In the genomic region with DNA sequence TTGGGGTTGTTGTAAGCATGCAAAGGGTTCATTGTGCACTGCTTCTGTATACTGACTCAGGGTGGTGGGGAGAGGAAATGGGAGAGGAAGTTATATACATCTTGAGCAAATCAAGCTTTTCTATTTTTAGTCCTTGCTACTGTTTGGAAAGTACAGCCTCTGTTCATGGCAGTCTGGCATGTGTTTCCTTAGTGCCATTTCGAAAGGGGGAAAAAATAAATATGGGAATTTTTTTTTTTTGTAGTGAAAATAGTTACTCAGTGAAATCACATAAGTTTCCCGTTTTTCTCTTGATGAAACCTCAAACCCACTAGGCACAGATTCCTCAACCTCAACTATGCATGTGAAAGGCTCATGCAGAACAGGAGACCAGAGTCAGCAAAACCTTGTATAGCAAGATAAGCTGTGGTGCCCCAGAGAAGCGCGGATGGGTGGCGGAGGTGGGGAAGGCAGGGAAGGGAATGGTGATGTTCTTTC, we compare ENCODE assay signal across 9 cellular contexts.
DNase-seq lines count a peak whose midpoint lies in the region; ATAC-seq and TF ChIP-seq lines count a peak whose summit lies in the region.
"Had no signal": no experiment of that assay in that cellular context is flagged by ENCODE, and none has a peak within 500 bp of the region (broad histone marks: within the 10 kb centered on the region; RNA-seq: fewer than 3 reads in every experiment).

No MANE protein-coding gene starts in this region.

- intact Hi-C loops in mucosa of descending colon (cut with DNase I, micrococcal nuclease): no loop called here

- no peak for TF ChIP-seq CTCF in mucosa of descending colon (IDR thresholded peaks at IDR 0.05)

- ATAC-seq in mucosa of descending colon (peak; percentile 49), GM18520 (IDR thresholded peaks at IDR 0.05; ENCODE audit: unreplicated experiment) (no peak)

- no peaks in the 10 kb centered on the region for H3K36me3 ChIP-seq in mucosa of descending colon (ENCODE audit: low read depth)

- no peak overlapping the region for H3K4me3 ChIP-seq in mucosa of descending colon

- no peaks in the 10 kb centered on the region for H3K4me1 ChIP-seq in mucosa of descending colon (ENCODE audit: low read depth)

- H3K9me3 ChIP-seq in mucosa of descending colon: peaks cover 8% of the 10 kb centered on the region

- DNase-seq in AG20443 (ENCODE audit: low spot score) (peak; percentile 73), NOMO-1 treated with dmso at 0.1 percent for 144 hours (lab: John Stamatoyannopoulos, UW; ENCODE audit: unreplicated experiment) (peak; percentile 86), epidermal melanocyte (ENCODE audit: insufficient read length, low spot score) (peak; percentile 25), mucosa of descending colon (peak in 1 of 3 donors; percentile 14), NCI-H774 (lab: John Stamatoyannopoulos, UW) (no peak), NCI-H2029 treated with DMSO at 0.1 percent for 48 hours (lab: John Stamatoyannopoulos, UW) (no peak)
- no peak for DNase-seq in stimulated activated CD4-positive, alpha-beta T cell treated with anti-CD3 and anti-CD28 coated beads, Interleukin-4, amount 100 ng/mL, for 1 hour
- DNase-seq: NCI-H2107 had no signal

Comparison
In these comparisons a context has a peak if more than half of its experiments do, and no peak if none do; other contexts are left out.
1. DNase-seq: peak in AG20443 (single experiment), NOMO-1 treated with dmso at 0.1 percent for 144 hours (single experiment) and epidermal melanocyte (single experiment); none in NCI-H774 (single experiment), NCI-H2029 treated with DMSO at 0.1 percent for 48 hours (single experiment) and stimulated activated CD4-positive, alpha-beta T cell treated with anti-CD3 and anti-CD28 coated beads, Interleukin-4, amount 100 ng/mL, for 1 hour (single experiment).